Comparison of ENCODE assay signal across 1 cellular context in genomic region chr22:27670701-27671412, GRCh38.
A peak's percentile ranks its signal among the peaks of the same experiment; 100 is the strongest.
TF ChIP-seq lines count a peak whose summit lies in the region.

No MANE protein-coding gene starts in this region.

TF ChIP-seq in HepG2, 621 proteins besides CTCF, POLR2A, EP300 and RAD21 (continued from another document and continues in another):
- TF ChIP-seq, protein P1, sequence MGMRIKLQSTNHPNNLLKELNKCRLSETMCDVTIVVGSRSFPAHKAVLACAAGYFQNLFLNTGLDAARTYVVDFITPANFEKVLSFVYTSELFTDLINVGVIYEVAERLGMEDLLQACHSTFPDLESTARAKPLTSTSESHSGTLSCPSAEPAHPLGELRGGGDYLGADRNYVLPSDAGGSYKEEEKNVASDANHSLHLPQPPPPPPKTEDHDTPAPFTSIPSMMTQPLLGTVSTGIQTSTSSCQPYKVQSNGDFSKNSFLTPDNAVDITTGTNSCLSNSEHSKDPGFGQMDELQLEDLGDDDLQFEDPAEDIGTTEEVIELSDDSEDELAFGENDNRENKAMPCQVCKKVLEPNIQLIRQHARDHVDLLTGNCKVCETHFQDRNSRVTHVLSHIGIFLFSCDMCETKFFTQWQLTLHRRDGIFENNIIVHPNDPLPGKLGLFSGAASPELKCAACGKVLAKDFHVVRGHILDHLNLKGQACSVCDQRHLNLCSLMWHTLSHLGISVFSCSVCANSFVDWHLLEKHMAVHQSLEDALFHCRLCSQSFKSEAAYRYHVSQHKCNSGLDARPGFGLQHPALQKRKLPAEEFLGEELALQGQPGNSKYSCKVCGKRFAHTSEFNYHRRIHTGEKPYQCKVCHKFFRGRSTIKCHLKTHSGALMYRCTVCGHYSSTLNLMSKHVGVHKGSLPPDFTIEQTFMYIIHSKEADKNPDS (CRISPR knock-in tag; IDR thresholded peaks at IDR 0.05), result no peak
- peak; percentile 43; the same call in 1 of the 2 replicates for TF ChIP-seq HNF1B (CRISPR knock-in tag; IDR thresholded peaks at IDR 0.05)
- 0 out of 2 replicates have a peak, but pooled peaks have one; percentile 62 for TF ChIP-seq FOXO1 (CRISPR knock-in tag; IDR thresholded peaks at IDR 0.05)
- TF ChIP-seq ZFP36 (IDR thresholded peaks at IDR 0.05; ENCODE audit: borderline replicate concordance, low read depth, low read length, partially characterized antibody), result peak; percentile 67
- 0 out of 2 replicates have a peak, but pooled peaks have one; percentile 45 for TF ChIP-seq ZNF512 (CRISPR knock-in tag; IDR thresholded peaks at IDR 0.05)
- 0 out of 2 replicates have a peak, but pooled peaks have one; percentile 30 for TF ChIP-seq RXRB (CRISPR knock-in tag; IDR thresholded peaks at IDR 0.05; ENCODE audit: borderline replicate concordance)
- TF ChIP-seq ONECUT2 (CRISPR knock-in tag; IDR thresholded peaks at IDR 0.05), result no peak
- TF ChIP-seq HOXA3 (CRISPR knock-in tag; IDR thresholded peaks at IDR 0.05), result peak; percentile 22; the same call in 1 of the 2 replicates
- TF ChIP-seq, protein P2, sequence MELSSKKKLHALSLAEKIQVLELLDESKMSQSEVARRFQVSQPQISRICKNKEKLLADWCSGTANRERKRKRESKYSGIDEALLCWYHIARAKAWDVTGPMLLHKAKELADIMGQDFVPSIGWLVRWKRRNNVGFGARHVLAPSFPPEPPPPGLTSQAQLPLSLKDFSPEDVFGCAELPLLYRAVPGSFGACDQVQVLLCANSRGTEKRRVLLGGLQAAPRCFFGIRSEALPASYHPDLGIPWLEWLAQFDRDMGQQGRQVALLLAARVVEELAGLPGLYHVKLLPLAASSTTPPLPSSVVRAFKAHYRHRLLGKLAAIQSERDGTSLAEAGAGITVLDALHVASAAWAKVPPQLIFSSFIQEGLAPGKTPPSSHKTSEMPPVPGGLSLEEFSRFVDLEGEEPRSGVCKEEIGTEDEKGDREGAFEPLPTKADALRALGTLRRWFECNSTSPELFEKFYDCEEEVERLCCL (CRISPR knock-in tag; IDR thresholded peaks at IDR 0.05; ENCODE audit: borderline replicate concordance), result no peak
- TF ChIP-seq ZNF446 (CRISPR knock-in tag; IDR thresholded peaks at IDR 0.05), result no peak
- TF ChIP-seq DMAP1 (CRISPR knock-in tag; IDR thresholded peaks at IDR 0.05), result peak; percentile 13; the same call in 1 of the 2 replicates
- TF ChIP-seq SP5 (CRISPR knock-in tag; IDR thresholded peaks at IDR 0.05; ENCODE audit: borderline replicate concordance, low read depth), result peak; percentile 68
- peak; percentile 81 for TF ChIP-seq SOX5 (CRISPR knock-in tag; IDR thresholded peaks at IDR 0.05; ENCODE audit: borderline replicate concordance)
- TF ChIP-seq, protein P3, sequence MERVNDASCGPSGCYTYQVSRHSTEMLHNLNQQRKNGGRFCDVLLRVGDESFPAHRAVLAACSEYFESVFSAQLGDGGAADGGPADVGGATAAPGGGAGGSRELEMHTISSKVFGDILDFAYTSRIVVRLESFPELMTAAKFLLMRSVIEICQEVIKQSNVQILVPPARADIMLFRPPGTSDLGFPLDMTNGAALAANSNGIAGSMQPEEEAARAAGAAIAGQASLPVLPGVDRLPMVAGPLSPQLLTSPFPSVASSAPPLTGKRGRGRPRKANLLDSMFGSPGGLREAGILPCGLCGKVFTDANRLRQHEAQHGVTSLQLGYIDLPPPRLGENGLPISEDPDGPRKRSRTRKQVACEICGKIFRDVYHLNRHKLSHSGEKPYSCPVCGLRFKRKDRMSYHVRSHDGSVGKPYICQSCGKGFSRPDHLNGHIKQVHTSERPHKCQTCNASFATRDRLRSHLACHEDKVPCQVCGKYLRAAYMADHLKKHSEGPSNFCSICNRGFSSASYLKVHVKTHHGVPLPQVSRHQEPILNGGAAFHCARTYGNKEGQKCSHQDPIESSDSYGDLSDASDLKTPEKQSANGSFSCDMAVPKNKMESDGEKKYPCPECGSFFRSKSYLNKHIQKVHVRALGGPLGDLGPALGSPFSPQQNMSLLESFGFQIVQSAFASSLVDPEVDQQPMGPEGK (CRISPR knock-in tag; IDR thresholded peaks at IDR 0.05), result peak; percentile 98
- TF ChIP-seq EED (CRISPR knock-in tag; IDR thresholded peaks at IDR 0.05), result 0 out of 2 replicates have a peak, but pooled peaks have one; percentile 54
- no peak for TF ChIP-seq GFI1 (CRISPR knock-in tag; IDR thresholded peaks at IDR 0.05; ENCODE audit: borderline replicate concordance)
- peak; percentile 40; the same call in 1 of the 2 replicates for TF ChIP-seq GATAD2A (CRISPR knock-in tag; IDR thresholded peaks at IDR 0.05)
- TF ChIP-seq GABPA (IDR thresholded peaks at IDR 0.05; ENCODE audit: low read depth, low read length), result no peak
- TF ChIP-seq GABPA (CRISPR knock-in tag; IDR thresholded peaks at IDR 0.05; ENCODE audit: low read depth), result peak; percentile 34; the same call in 1 of the 2 replicates
- TF ChIP-seq TEAD3 (CRISPR knock-in tag; optimal IDR thresholded peaks at IDR 0.05; ENCODE audit: borderline replicate concordance), result peak; percentile 78
- TF ChIP-seq ZNF430 (CRISPR knock-in tag; IDR thresholded peaks at IDR 0.05), result 0 out of 2 replicates have a peak, but pooled peaks have one; percentile 33
- no peak for TF ChIP-seq NCOA1 (CRISPR knock-in tag; IDR thresholded peaks at IDR 0.05)
- TF ChIP-seq ZBTB46 (CRISPR knock-in tag; IDR thresholded peaks at IDR 0.05; ENCODE audit: borderline replicate concordance), result peak; percentile 78; the same call in 1 of the 2 replicates
- no peak for TF ChIP-seq TCF12 (IDR thresholded peaks at IDR 0.05)
- no peak for TF ChIP-seq TCF12 (CRISPR knock-in tag; IDR thresholded peaks at IDR 0.05)
- peak; percentile 50; the same call in 1 of the 2 replicates for TF ChIP-seq POLR2AphosphoS5 (IDR thresholded peaks at IDR 0.05; ENCODE audit: low read depth, low read length)
- 0 out of 2 replicates have a peak, but pooled peaks have one; percentile 3 for TF ChIP-seq CEBPG (CRISPR knock-in tag; IDR thresholded peaks at IDR 0.05)
- peak; percentile 46; the same call in 1 of the 2 replicates for TF ChIP-seq SIN3A (IDR thresholded peaks at IDR 0.05; ENCODE audit: borderline replicate concordance, low read depth, low read length)
- TF ChIP-seq KDM2A (CRISPR knock-in tag; IDR thresholded peaks at IDR 0.05; ENCODE audit: borderline replicate concordance, low read depth), result no peak; the same call in 1 of the 2 replicates
- 0 out of 2 replicates have a peak, but pooled peaks have one; percentile 2 for TF ChIP-seq HNF4G (IDR thresholded peaks at IDR 0.05; ENCODE audit: borderline replicate concordance, low read depth, low read length)
- no peak for TF ChIP-seq HNF4G (CRISPR knock-in tag; IDR thresholded peaks at IDR 0.05; ENCODE audit: borderline replicate concordance, low read depth)
- TF ChIP-seq ZBTB2 (CRISPR knock-in tag; IDR thresholded peaks at IDR 0.05; ENCODE audit: low read depth), result no peak
- peak; percentile 60 for TF ChIP-seq PHF8 (CRISPR knock-in tag; IDR thresholded peaks at IDR 0.05)
- peak; percentile 38 for TF ChIP-seq YY1 (IDR thresholded peaks at IDR 0.05; ENCODE audit: insufficient read depth, insufficient replicate concordance, low read depth, low read length)
- TF ChIP-seq MEIS2 (CRISPR knock-in tag; IDR thresholded peaks at IDR 0.05), result peak; percentile 91
- TF ChIP-seq, protein P4, sequence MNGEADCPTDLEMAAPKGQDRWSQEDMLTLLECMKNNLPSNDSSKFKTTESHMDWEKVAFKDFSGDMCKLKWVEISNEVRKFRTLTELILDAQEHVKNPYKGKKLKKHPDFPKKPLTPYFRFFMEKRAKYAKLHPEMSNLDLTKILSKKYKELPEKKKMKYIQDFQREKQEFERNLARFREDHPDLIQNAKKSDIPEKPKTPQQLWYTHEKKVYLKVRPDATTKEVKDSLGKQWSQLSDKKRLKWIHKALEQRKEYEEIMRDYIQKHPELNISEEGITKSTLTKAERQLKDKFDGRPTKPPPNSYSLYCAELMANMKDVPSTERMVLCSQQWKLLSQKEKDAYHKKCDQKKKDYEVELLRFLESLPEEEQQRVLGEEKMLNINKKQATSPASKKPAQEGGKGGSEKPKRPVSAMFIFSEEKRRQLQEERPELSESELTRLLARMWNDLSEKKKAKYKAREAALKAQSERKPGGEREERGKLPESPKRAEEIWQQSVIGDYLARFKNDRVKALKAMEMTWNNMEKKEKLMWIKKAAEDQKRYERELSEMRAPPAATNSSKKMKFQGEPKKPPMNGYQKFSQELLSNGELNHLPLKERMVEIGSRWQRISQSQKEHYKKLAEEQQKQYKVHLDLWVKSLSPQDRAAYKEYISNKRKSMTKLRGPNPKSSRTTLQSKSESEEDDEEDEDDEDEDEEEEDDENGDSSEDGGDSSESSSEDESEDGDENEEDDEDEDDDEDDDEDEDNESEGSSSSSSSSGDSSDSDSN (CRISPR knock-in tag; IDR thresholded peaks at IDR 0.05), result peak; percentile 83
- TF ChIP-seq FOXP1 (IDR thresholded peaks at IDR 0.05), result no peak
- peak; percentile 37; the same call in 1 of the 2 replicates for TF ChIP-seq FOXP1 (CRISPR knock-in tag; IDR thresholded peaks at IDR 0.05)
- TF ChIP-seq PRPF4 (IDR thresholded peaks at IDR 0.05; ENCODE audit: low read depth, low read length, poor library complexity, severe bottlenecking), result peak; percentile 54
- peak; percentile 86 for TF ChIP-seq PRDM15 (CRISPR knock-in tag; IDR thresholded peaks at IDR 0.05)
- TF ChIP-seq ZNF414 (CRISPR knock-in tag; IDR thresholded peaks at IDR 0.05), result no peak
- 0 out of 2 replicates have a peak, but pooled peaks have one; percentile 49 for TF ChIP-seq ZNF616 (CRISPR knock-in tag; IDR thresholded peaks at IDR 0.05; ENCODE audit: low read depth)
